Comparison of ENCODE assay signal across 10 cellular contexts in genomic region chr19:50568321-50569022, GRCh38. TPM values are rescaled to one million over a fixed set of nuclear protein-coding genes. Genes with fewer than 3 reads are reported as not detected.
A peak's percentile ranks its signal among the peaks of the same experiment; 100 is the strongest.
DNase-seq lines count a peak whose midpoint lies in the region; TF ChIP-seq lines count a peak whose summit lies in the region.
"Had no signal": no experiment of that assay in that cellular context is flagged by ENCODE, and none has a peak within 500 bp of the region (broad histone marks: within the 10 kb centered on the region; RNA-seq: fewer than 3 reads in every experiment).

A gene with protein sequence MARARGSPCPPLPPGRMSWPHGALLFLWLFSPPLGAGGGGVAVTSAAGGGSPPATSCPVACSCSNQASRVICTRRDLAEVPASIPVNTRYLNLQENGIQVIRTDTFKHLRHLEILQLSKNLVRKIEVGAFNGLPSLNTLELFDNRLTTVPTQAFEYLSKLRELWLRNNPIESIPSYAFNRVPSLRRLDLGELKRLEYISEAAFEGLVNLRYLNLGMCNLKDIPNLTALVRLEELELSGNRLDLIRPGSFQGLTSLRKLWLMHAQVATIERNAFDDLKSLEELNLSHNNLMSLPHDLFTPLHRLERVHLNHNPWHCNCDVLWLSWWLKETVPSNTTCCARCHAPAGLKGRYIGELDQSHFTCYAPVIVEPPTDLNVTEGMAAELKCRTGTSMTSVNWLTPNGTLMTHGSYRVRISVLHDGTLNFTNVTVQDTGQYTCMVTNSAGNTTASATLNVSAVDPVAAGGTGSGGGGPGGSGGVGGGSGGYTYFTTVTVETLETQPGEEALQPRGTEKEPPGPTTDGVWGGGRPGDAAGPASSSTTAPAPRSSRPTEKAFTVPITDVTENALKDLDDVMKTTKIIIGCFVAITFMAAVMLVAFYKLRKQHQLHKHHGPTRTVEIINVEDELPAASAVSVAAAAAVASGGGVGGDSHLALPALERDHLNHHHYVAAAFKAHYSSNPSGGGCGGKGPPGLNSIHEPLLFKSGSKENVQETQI (minus strand): TSS chr19:50568435. CDS start chr19:50548838, 19,597 bp downstream.

- H3K36me3 Mint-ChIP-seq in nephron (ENCODE audit: low read depth): no peaks in the 10 kb centered on the region

- TF ChIP-seq CTCF in nephron (IDR thresholded peaks at IDR 0.05; ENCODE audit: unreplicated experiment in 3 of 3): no peak

- H3K27ac Mint-ChIP-seq in nephron: peak within 1 kb of the TSS in 1 of 3 experiments; percentile 64

- H3K4me1 Mint-ChIP-seq in nephron: peaks cover 16% of the 10 kb centered on the region

- H3K27me3 Mint-ChIP-seq in nephron (ENCODE audit: low read depth): peaks cover 67% of the 10 kb centered on the region

- peak within 1 kb of the TSS; percentile 85 to 90 (median 87) for H3K4me3 Mint-ChIP-seq in nephron
- H3K4me3 Mint-ChIP-seq: central memory CD8-positive, alpha-beta T cell had no signal

- H3K9me3 Mint-ChIP-seq in nephron: no peaks in the 10 kb centered on the region
- H3K9me3 Mint-ChIP-seq: central memory CD8-positive, alpha-beta T cell had no signal

- DNase-seq in A172 (ENCODE audit: low spot score) (peak; percentile 37), HK-2 (ENCODE audit: unreplicated experiment) (peak; percentile 37), cerebellum (ENCODE audit: low spot score) (peak; percentile 74), glomerular visceral epithelial cell (ENCODE audit: extremely low spot score) (no peak)
- no peak for DNase-seq in activated CD4-positive, alpha-beta T cell treated with anti-CD3 and anti-CD28 coated beads for 48 hours
- DNase-seq in activated CD8-positive, alpha-beta memory T cell treated with anti-CD3 and anti-CD28 coated beads, Interleukin-2, amount 50 U/mL, for 48 hours: no peak
- DNase-seq in stimulated activated CD4-positive, alpha-beta T cell treated with anti-CD3 and anti-CD28 coated beads, Interleukin-4, amount 100 ng/mL, for 1 hour: no peak
- DNase-seq: SW 1271 had no signal

RNA-seq across cellular contexts. Expression of the gene that starts here (rescaled TPM):
- 12.3 and 13.5 TPM in 2 replicates for total RNA-seq in A172 (2014; rRNA removed; shearing (Covaris generic))
- 70.5 TPM for total RNA-seq in cerebellum

Comparison
In these comparisons a context has a peak if more than half of its experiments do, and no peak if none do; other contexts are left out.
1. DNase-seq: peak in A172 (single experiment), HK-2 (single experiment) and cerebellum (single experiment); none in activated CD4-positive, alpha-beta T cell treated with anti-CD3 and anti-CD28 coated beads for 48 hours (single experiment), activated CD8-positive, alpha-beta memory T cell treated with anti-CD3 and anti-CD28 coated beads, Interleukin-2, amount 50 U/mL, for 48 hours (single experiment), glomerular visceral epithelial cell (single experiment) and stimulated activated CD4-positive, alpha-beta T cell treated with anti-CD3 and anti-CD28 coated beads, Interleukin-4, amount 100 ng/mL, for 1 hour (single experiment).